ENCODE assay signal across 9 cellular contexts in the genomic region with DNA sequence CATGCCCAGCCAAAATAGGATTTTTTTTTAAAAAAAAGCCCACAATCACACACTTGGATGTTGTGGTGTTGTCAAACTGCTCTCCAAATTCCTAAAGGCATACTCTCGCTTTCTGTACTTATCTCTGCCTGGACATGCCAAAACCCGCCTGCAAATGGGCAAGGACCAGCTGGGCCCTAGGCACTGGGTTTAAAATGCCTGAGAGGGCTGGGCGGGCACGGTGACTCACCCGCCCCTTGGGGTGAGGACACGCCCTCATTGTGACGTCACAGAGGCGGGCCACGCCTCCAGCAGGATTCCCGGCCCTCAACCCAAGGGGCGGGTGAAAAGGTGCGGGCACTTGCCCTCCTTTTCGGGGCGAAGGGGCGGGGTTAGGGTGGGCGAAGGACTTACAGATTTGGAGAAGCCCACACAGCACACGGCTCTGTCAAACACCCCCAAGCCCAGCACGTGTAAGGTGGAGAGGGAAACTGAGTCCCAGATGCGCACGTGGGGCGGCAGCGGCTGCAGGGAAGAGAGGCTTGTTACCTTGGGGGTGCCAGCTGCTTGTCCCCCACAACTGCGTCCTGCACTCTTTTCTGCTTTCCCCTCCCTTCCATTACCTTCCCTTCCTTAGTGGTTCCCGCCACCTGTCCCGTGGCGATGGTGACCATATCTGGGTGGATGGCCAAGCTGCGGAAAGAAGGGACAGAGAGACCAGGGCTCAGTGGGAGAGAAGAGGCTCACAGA. TPM values are rescaled to one million over a fixed set of nuclear protein-coding genes. Genes with fewer than 3 reads are reported as not detected.
A peak's percentile ranks its signal among the peaks of the same experiment; 100 is the strongest.
DNase-seq lines count a peak whose midpoint lies in the region; ATAC-seq and TF ChIP-seq lines count a peak whose summit lies in the region.
"Had no signal": no experiment of that assay in that cellular context is flagged by ENCODE, and none has a peak within 500 bp of the region (broad histone marks: within the 10 kb centered on the region; RNA-seq: fewer than 3 reads in every experiment).

No MANE protein-coding gene starts in this region.

- DNase-seq in NCI-H2029 treated with DMSO at 0.1 percent for 48 hours (lab: John Stamatoyannopoulos, UW) (peak; percentile 23), erythroblast (lab: John Stamatoyannopoulos, UW) (peak; percentile 55 to 81), myocyte (ENCODE audit: low read depth) (peak; percentile 98), aorta (peak; percentile 91 to 94)
- peak; percentile 75 for DNase-seq in activated CD4-positive, alpha-beta memory T cell treated with anti-CD3 and anti-CD28 coated beads for 36 hours

- no peak for TF ChIP-seq POLR2A in erythroblast (IDR thresholded peaks at IDR 0.05; ENCODE audit: low read length)

- intact Hi-C loops in activated CD4-positive, alpha-beta memory T cell treated with anti-CD3 and anti-CD28 coated beads for 36 hours (cut with micrococcal nuclease): no loop called here
- intact Hi-C loops in aorta (cut with DNase I): no loop called here

- H3K36me3 ChIP-seq in ES-I3 (ENCODE audit: insufficient read depth, low read length) (no peaks in the 10 kb centered on the region; the same call in 1 of the 2 replicates), aorta (ENCODE audit: control insufficient read depth in 1 of 2, insufficient read depth in 2 of 2, low read length in 1 of 2) (no peaks in the 10 kb centered on the region)

- H3K27ac ChIP-seq in aorta (ENCODE audit: low read depth in 1 of 2, low read length in 2 of 2): peak overlapping the region in 1 of 2 donors; percentile 65
- H3K27ac ChIP-seq: neutrophil had no signal

- H3K9me3 Mint-ChIP-seq in activated CD4-positive, alpha-beta memory T cell treated with anti-CD3 and anti-CD28 coated beads for 36 hours: no peaks in the 10 kb centered on the region

- peak; percentile 89 for ATAC-seq in aorta (ENCODE audit: low FRiP score)
- no peak for ATAC-seq in GM21825 (IDR thresholded peaks at IDR 0.05; ENCODE audit: unreplicated experiment)
- no peak for ATAC-seq in HG02588 (IDR thresholded peaks at IDR 0.05; ENCODE audit: unreplicated experiment)

- H3K4me1 ChIP-seq in ES-I3 (ENCODE audit: insufficient read depth, low read length) (peaks cover 29% of the 10 kb centered on the region), aorta (ENCODE audit: control insufficient read depth in 1 of 2, insufficient read depth in 2 of 2, low read length in 2 of 2) (no peaks in the 10 kb centered on the region)

- H3K4me3 Mint-ChIP-seq in activated CD4-positive, alpha-beta memory T cell treated with anti-CD3 and anti-CD28 coated beads for 36 hours: no peak overlapping the region

- 31 to 34% methylated on average over 27 of the region's 27 CpGs for WGBS in aorta, 2 donors

- no peaks in the 10 kb centered on the region for H3K27me3 ChIP-seq in aorta (ENCODE audit: control insufficient read depth in 1 of 2, insufficient read depth in 2 of 2, low read length in 1 of 2)
- H3K27me3 ChIP-seq: neutrophil had no signal

- no peak overlapping the region for H3K4me3 ChIP-seq in aorta (ENCODE audit: low read length in 2 of 2)

- POLR2A ChIA-PET in activated CD4-positive, alpha-beta memory T cell treated with anti-CD3 and anti-CD28 coated beads for 36 hours (lab: Charles Lee): interaction anchor here (0.6 to 3.5 kb wide), 2 partner anchors 9 to 181 kb away, joined by 3 to 51 read pairs; no protein-coding TSS in a partner anchor

- H3K9ac ChIP-seq in ES-I3 (ENCODE audit: low read depth, low read length): peak overlapping the region; percentile 26

- H3K27ac Mint-ChIP-seq in activated CD4-positive, alpha-beta memory T cell treated with anti-CD3 and anti-CD28 coated beads for 36 hours: peak overlapping the region; percentile 68

- no peaks in the 10 kb centered on the region for H3K9me3 ChIP-seq in ES-I3 (ENCODE audit: control insufficient read depth, insufficient read depth, low read length)
- no peaks in the 10 kb centered on the region for H3K9me3 ChIP-seq in aorta (ENCODE audit: control insufficient read depth, low read length)
- H3K9me3 ChIP-seq: neutrophil had no signal

- CTCF ChIA-PET in activated CD4-positive, alpha-beta memory T cell treated with anti-CD3 and anti-CD28 coated beads for 36 hours (lab: Charles Lee): interaction anchor here (0.7 to 0.9 kb wide), 4 partner anchors 9 to 42 kb away, joined by 3 read pairs; no protein-coding TSS in a partner anchor

- peaks cover 24% of the 10 kb centered on the region for H3K4me1 Mint-ChIP-seq in activated CD4-positive, alpha-beta memory T cell treated with anti-CD3 and anti-CD28 coated beads for 36 hours (ENCODE audit: low read depth)

- no peaks in the 10 kb centered on the region for H3K27me3 Mint-ChIP-seq in activated CD4-positive, alpha-beta memory T cell treated with anti-CD3 and anti-CD28 coated beads for 36 hours

- H3K36me3 Mint-ChIP-seq in activated CD4-positive, alpha-beta memory T cell treated with anti-CD3 and anti-CD28 coated beads for 36 hours: peaks cover 34% of the 10 kb centered on the region

RNA-seq across cellular contexts. Expression of gene EML2, which starts 6.6 kb away (rescaled TPM):
- total RNA-seq in activated CD4-positive, alpha-beta memory T cell treated with anti-CD3 and anti-CD28 coated beads for 36 hours: 100 to 1,000 TPM; 159 to 183 TPM
- total RNA-seq in myocyte (24.7 and 25.5 TPM in 2 replicates), aorta (10 to 100 TPM; 42.4 to 52.9 TPM)
- polyA plus RNA-seq in myocyte (2012): 36.0 TPM
- 10 to 100 TPM; 21.7 to 48.1 TPM for polyA plus RNA-seq in aorta

RNA-seq across cellular contexts. Expression of gene GPR4, which starts 30.6 kb away (rescaled TPM):
- not detected for total RNA-seq in activated CD4-positive, alpha-beta memory T cell treated with anti-CD3 and anti-CD28 coated beads for 36 hours
- not detected in 2 replicates for total RNA-seq in myocyte
- not detected for polyA plus RNA-seq in myocyte (2012)
- 10 to 100 TPM; 10.6 to 10.9 TPM for total RNA-seq in aorta
- 1 to 10 TPM in 1 of 2 donors, under 1 TPM in 1; 0.63 to 1.2 TPM for polyA plus RNA-seq in aorta

RNA-seq across cellular contexts. Expression of gene GIPR, which starts 35.4 kb away (rescaled TPM):
- total RNA-seq in activated CD4-positive, alpha-beta memory T cell treated with anti-CD3 and anti-CD28 coated beads for 36 hours: 1 to 10 TPM; 6.6 to 8.3 TPM
- total RNA-seq in myocyte (0.37 TPM in 1 of 2 replicates, not detected in the other), aorta (1 to 10 TPM in 1 of 2 donors, under 1 TPM in 1; 0.45 to 2.4 TPM)
- 0.33 TPM for polyA plus RNA-seq in myocyte (2012)
- not detected for polyA plus RNA-seq in aorta

RNA-seq across cellular contexts. Expression of gene OPA3, which starts 48.0 kb away (rescaled TPM):
- total RNA-seq in activated CD4-positive, alpha-beta memory T cell treated with anti-CD3 and anti-CD28 coated beads for 36 hours: 10 to 100 TPM; 10.8 to 11.0 TPM
- total RNA-seq in myocyte (16.1 and 21.0 TPM in 2 replicates), aorta (1 to 10 TPM; 8.6 to 8.8 TPM)
- polyA plus RNA-seq in myocyte (2012): 10.4 TPM
- 1 to 10 TPM; 2.0 to 2.8 TPM for polyA plus RNA-seq in aorta

RNA-seq across cellular contexts. Expression of gene SNRPD2, which starts 59.1 kb away (rescaled TPM):
- 100 to 1,000 TPM; 789 TPM for total RNA-seq in activated CD4-positive, alpha-beta memory T cell treated with anti-CD3 and anti-CD28 coated beads for 36 hours
- 132 and 143 TPM in 2 replicates for total RNA-seq in myocyte
- 436 TPM for polyA plus RNA-seq in myocyte (2012)
- total RNA-seq in aorta: 100 to 1,000 TPM; 203 to 206 TPM
- polyA plus RNA-seq in aorta: 100 to 1,000 TPM; 319 to 345 TPM

Comparison
In these comparisons a context has a peak if more than half of its experiments do, and no peak if none do; other contexts are left out.
1. DNase-seq: peak in every context shown above with its lines; median percentile 98 in myocyte; 92 in aorta; 75 in activated CD4-positive, alpha-beta memory T cell treated with anti-CD3 and anti-CD28 coated beads for 36 hours; 68 in erythroblast; 23 in NCI-H2029 treated with DMSO at 0.1 percent for 48 hours.
2. RNA of gene GPR4, which starts 30.6 kb away (total RNA-seq): 10.6 to 10.9 TPM in aorta; not detected in myocyte and not detected in activated CD4-positive, alpha-beta memory T cell treated with anti-CD3 and anti-CD28 coated beads for 36 hours; every median in the first group is over 10 times any median in the second.